ENCODE assay signal across 30 cellular contexts in the genomic region with DNA sequence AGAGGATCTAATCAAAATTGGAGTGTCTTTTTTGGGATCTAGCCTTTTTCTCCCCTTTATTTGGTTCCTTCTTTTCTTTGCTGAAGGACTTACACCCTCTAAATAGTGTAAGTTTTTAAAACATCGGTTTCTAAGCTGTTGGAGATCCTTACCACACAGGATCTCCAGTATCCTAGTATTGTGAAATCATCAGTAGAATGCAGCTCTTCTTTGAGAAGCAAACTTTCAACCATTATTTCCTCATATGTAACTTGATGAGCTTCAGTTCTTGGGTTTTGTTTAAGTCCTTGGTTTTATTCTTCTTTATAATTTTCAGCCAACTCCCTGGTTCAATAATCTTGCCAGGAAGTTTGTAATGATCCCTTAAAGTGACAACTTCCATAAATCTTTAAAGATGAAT. TPM values are rescaled to one million over a fixed set of nuclear protein-coding genes. Genes with fewer than 3 reads are reported as not detected.
DNase-seq lines count a peak whose midpoint lies in the region; ATAC-seq, FAIRE-seq and TF ChIP-seq lines count a peak whose summit lies in the region.
"Had no signal": no experiment of that assay in that cellular context is flagged by ENCODE, and none has a peak within 500 bp of the region (broad histone marks: within the 10 kb centered on the region; RNA-seq: fewer than 3 reads in every experiment).

No MANE protein-coding gene starts in this region.

- H3K27me3 Mint-ChIP-seq in GM23338 (ENCODE audit: insufficient read depth, low read depth, poor library complexity): peaks cover 8% of the 10 kb centered on the region
- H3K27me3 Mint-ChIP-seq: activated CD4-positive, alpha-beta T cell treated with anti-CD3 and anti-CD28 coated beads, Interleukin-2, amount 10 ng/mL, durations not matched to agents 24 days and 14 days; CD4-positive, CD25-positive, alpha-beta regulatory T cell had no signal

- H3K4me2 ChIP-seq in GM23338 (no peak overlapping the region), K562 (ENCODE audit: insufficient read depth, low read length) (no peak overlapping the region), mesenchymal stem cell (ENCODE audit: low read length, poor library complexity, severe bottlenecking) (no peak overlapping the region)

- H2AFZ ChIP-seq in GM23338 (no peak overlapping the region), K562 (ENCODE audit: low read depth, low read length) (no peak overlapping the region), mesenchymal stem cell (ENCODE audit: low read depth, low read length) (no peak overlapping the region)

- H4K91ac ChIP-seq in mesenchymal stem cell (ENCODE audit: low read length): no peak overlapping the region

- peaks cover 34% of the 10 kb centered on the region for H3K79me1 ChIP-seq in mesenchymal stem cell (replicated peaks; ENCODE audit: low read length, poor library complexity, severe bottlenecking)

- H2BK120ac ChIP-seq in mesenchymal stem cell (ENCODE audit: low read depth, low read length): no peak overlapping the region

- no peak overlapping the region for H3K23ac ChIP-seq in mesenchymal stem cell (ENCODE audit: low read length in 2 of 2)

- H3K36me3 Mint-ChIP-seq in GM23338 (ENCODE audit: low read depth): peaks cover 63% of the 10 kb centered on the region
- H3K36me3 Mint-ChIP-seq: CD4-positive, CD25-positive, alpha-beta regulatory T cell; stimulated activated memory B cell treated with anti-CD40 and anti-IgM and Interleukin-4, amounts not matched to agents 10 μg/mL and 1 μg/mL and 100 μg/mL, for 72 hours had no signal

- 0 out of 2 replicates have a peak, but pooled peaks cover 9% of the 10 kb centered on the region for H3F3A ChIP-seq in GM23338 (replicated peaks; ENCODE audit: low read depth)

- intact Hi-C loops in K562 (cut with micrococcal nuclease): loop anchor here (10.0 kb wide), 1 partner anchor 279 kb away; no protein-coding TSS in a partner anchor

- no peaks in the 10 kb centered on the region for H3K9me3 ChIP-seq in K562 (replicated peaks; ENCODE audit: control insufficient read depth, insufficient read depth, low read depth, low read length)
- H3K9me3 ChIP-seq in mesenchymal stem cell (ENCODE audit: control insufficient read depth, low read length): no peaks in the 10 kb centered on the region
- H3K9me3 ChIP-seq: heart left ventricle, thoracic aorta, uterus had no signal

- no peak for TF ChIP-seq EP300 in K562 (IDR thresholded peaks at IDR 0.05; ENCODE audit: low read length)

- no peak overlapping the region for H3K4me3 Mint-ChIP-seq in GM23338
- H3K4me3 Mint-ChIP-seq: activated CD4-positive, alpha-beta T cell treated with anti-CD3 and anti-CD28 coated beads, Interleukin-2, amount 10 ng/mL, durations not matched to agents 24 days and 14 days; activated naive CD4-positive, alpha-beta T cell treated with anti-CD3 and anti-CD28 coated beads for 36 hours; activated T-cell treated with anti-CD3 and anti-CD28 coated beads, Interleukin-2, amount 50 U/mL, for 72 hours; CD4-positive, CD25-positive, alpha-beta regulatory T cell; stimulated activated memory B cell treated with anti-CD40 and anti-IgM and Interleukin-4, amounts not matched to agents 10 μg/mL and 1 μg/mL and 100 μg/mL, for 72 hours had no signal

- in situ Hi-C loops in K562 (cut with MboI): no loop called here

- H3K9ac ChIP-seq in K562 (ENCODE audit: insufficient read depth in 1 of 2, low read depth in 2 of 2, low read length in 2 of 2): no peak overlapping the region
- H3K9ac ChIP-seq in mesenchymal stem cell (ENCODE audit: low read length): peak overlapping the region; percentile 37

- peaks cover 29% of the 10 kb centered on the region for H3K4me1 Mint-ChIP-seq in GM23338
- H3K4me1 Mint-ChIP-seq: activated CD4-positive, alpha-beta T cell treated with anti-CD3 and anti-CD28 coated beads, Interleukin-2, amount 10 ng/mL, durations not matched to agents 24 days and 14 days; CD4-positive, CD25-positive, alpha-beta regulatory T cell; stimulated activated memory B cell treated with anti-CD40 and anti-IgM and Interleukin-4, amounts not matched to agents 10 μg/mL and 1 μg/mL and 100 μg/mL, for 72 hours had no signal

- DNase-seq in AG08396 (ENCODE audit: low spot score) (peak; percentile 11), GM23338 (ENCODE audit: low spot score) (no peak), K562 (ENCODE audit: extremely low read depth in 1 of 4, low spot score in 3 of 4) (no peak), mesenchymal stem cell (peak; percentile 9), caudate nucleus (lab: John Stamatoyannopoulos, UW) (no peak), NCI-H2227 treated with DMSO at 0.1 percent for 48 hours (lab: John Stamatoyannopoulos, UW) (no peak)
- DNase-seq: activated CD4-positive, alpha-beta T cell treated with anti-CD3 and anti-CD28 coated beads, Interleukin-2, amount 10 ng/mL, durations not matched to agents 24 days and 14 days; activated naive CD4-positive, alpha-beta T cell treated with anti-CD3 and anti-CD28 coated beads for 36 hours; activated T-cell treated with anti-CD3 and anti-CD28 coated beads, Interleukin-2, amount 50 U/mL, for 72 hours; amygdala; CD4-positive, CD25-positive, alpha-beta regulatory T cell; dermis blood vessel endothelial cell; heart left ventricle; KBM-7; NCI-H187; NCI-H2171 treated with DMSO at 0.1 percent for 48 hours; NCI-H526 treated with DMSO at 0.1 percent for 48 hours; nucleus accumbens; RPMI8226; stimulated activated CD4-positive, alpha-beta T cell treated with anti-CD3 and anti-CD28 coated beads, Interleukin-4, amount 100 ng/mL, for 1 hour; uterus had no signal

- peaks cover 26% of the 10 kb centered on the region for H3K36me3 ChIP-seq in GM23338 (ENCODE audit: insufficient read depth)
- peaks cover 20% of the 10 kb centered on the region; the same call in 2 of the 3 replicates for H3K36me3 ChIP-seq in K562 (ENCODE audit: control insufficient read depth, insufficient read depth, low read length)
- H3K36me3 ChIP-seq in mesenchymal stem cell (ENCODE audit: control insufficient read depth in 1 of 2, insufficient read depth in 2 of 2, low read depth in 1 of 2, low read length in 2 of 2): peaks cover 46 to 93% of the 10 kb centered on the region in 2 experiments
- H3K36me3 ChIP-seq: thoracic aorta, uterus had no signal

- H4K20me1 ChIP-seq in GM23338 (replicated peaks; ENCODE audit: insufficient read depth) (peaks cover 5% of the 10 kb centered on the region), K562 (replicated peaks; ENCODE audit: control insufficient read depth, insufficient read depth, low read length) (no peaks in the 10 kb centered on the region)

- peaks cover 18% of the 10 kb centered on the region for H3K4me1 ChIP-seq in GM23338 (ENCODE audit: insufficient read depth)
- no peaks in the 10 kb centered on the region for H3K4me1 ChIP-seq in K562 (replicated peaks in 1 of 2; ENCODE audit: control insufficient read depth in 2 of 2, insufficient read depth in 2 of 2, low read length in 2 of 2)
- no peaks in the 10 kb centered on the region for H3K4me1 ChIP-seq in mesenchymal stem cell (ENCODE audit: control insufficient read depth, insufficient read depth, low read depth, low read length)
- H3K4me1 ChIP-seq: heart left ventricle, uterus had no signal

- BruUV-seq in K562 (replicated peaks; lab: Mats Ljungman, UMichigan): no TSS peak

- TF ChIP-seq RAD21 in K562 (CRISPR knock-in tag; conservative IDR thresholded peaks at IDR 0.05 in 1 of 2, IDR thresholded peaks at IDR 0.05 in 1 of 2): no peak

- no peak overlapping the region for H3K4me3 ChIP-seq in GM23338
- H3K4me3 ChIP-seq in K562: no peak overlapping the region
- H3K4me3 ChIP-seq in mesenchymal stem cell (ENCODE audit: insufficient read depth in 1 of 2, low read depth in 1 of 2, low read length in 2 of 2): no peak overlapping the region
- H3K4me3 ChIP-seq: heart left ventricle, SK-N-MC, thoracic aorta, uterus had no signal

- H2AK5ac ChIP-seq in mesenchymal stem cell (ENCODE audit: low read length, severe bottlenecking): no peak overlapping the region

- no peak overlapping the region for H2BK5ac ChIP-seq in mesenchymal stem cell (ENCODE audit: low read depth, low read length, poor library complexity, severe bottlenecking)

- H3K79me2 ChIP-seq in GM23338 (replicated peaks; ENCODE audit: insufficient read depth) (0 out of 2 replicates have a peak, but pooled peaks cover 13% of the 10 kb centered on the region), K562 (ENCODE audit: control insufficient read depth, insufficient read depth, low read length) (no peaks in the 10 kb centered on the region)

- FAIRE-seq in K562 (lab: Jason Lieb, UNC): peak; percentile 55
- FAIRE-seq: GM12892 had no signal

- no peak overlapping the region for H3K4ac ChIP-seq in mesenchymal stem cell (ENCODE audit: low read depth in 1 of 2, low read length in 2 of 2)

- H3K9me1 ChIP-seq in K562 (ENCODE audit: control insufficient read depth, insufficient read depth, low read length): no peaks in the 10 kb centered on the region

- POLR2A ChIA-PET in K562 (lab: Yijun Ruan, JAX): interaction anchor here (1.1 to 2.1 kb wide), 2 partner anchors 10 to 14 kb away, joined by 4 read pairs; no protein-coding TSS in a partner anchor

- no peak overlapping the region for H4K8ac ChIP-seq in mesenchymal stem cell (ENCODE audit: low read length)

- ATAC-seq in GM23338 (no peak), K562 (no peak), HG03280 (IDR thresholded peaks at IDR 0.05; ENCODE audit: unreplicated experiment) (no peak), HG03045 (IDR thresholded peaks at IDR 0.05; ENCODE audit: unreplicated experiment) (no peak)
- ATAC-seq: activated T-cell treated with anti-CD3 and anti-CD28 coated beads, Interleukin-2, amount 50 U/mL, for 72 hours; heart left ventricle; stimulated activated memory B cell treated with anti-CD40 and anti-IgM and Interleukin-4, amounts not matched to agents 10 μg/mL and 1 μg/mL and 100 μg/mL, for 72 hours had no signal

- H3K27ac Mint-ChIP-seq in GM23338: no peak overlapping the region
- H3K27ac Mint-ChIP-seq: activated CD4-positive, alpha-beta T cell treated with anti-CD3 and anti-CD28 coated beads, Interleukin-2, amount 10 ng/mL, durations not matched to agents 24 days and 14 days; activated naive CD4-positive, alpha-beta T cell treated with anti-CD3 and anti-CD28 coated beads for 36 hours; activated T-cell treated with anti-CD3 and anti-CD28 coated beads, Interleukin-2, amount 50 U/mL, for 72 hours; CD4-positive, CD25-positive, alpha-beta regulatory T cell; stimulated activated memory B cell treated with anti-CD40 and anti-IgM and Interleukin-4, amounts not matched to agents 10 μg/mL and 1 μg/mL and 100 μg/mL, for 72 hours had no signal

- no peak overlapping the region for H3K14ac ChIP-seq in mesenchymal stem cell (ENCODE audit: low read length in 2 of 2)

- H3K9me2 ChIP-seq in GM23338 (ENCODE audit: insufficient read depth): no peaks in the 10 kb centered on the region

- peak overlapping the region; percentile 64; the same call in 1 of the 2 replicates for H3K27ac ChIP-seq in GM23338 (ENCODE audit: low read depth)
- no peak overlapping the region for H3K27ac ChIP-seq in K562 (ENCODE audit: extremely low read depth, low read depth, low read length)
- H3K27ac ChIP-seq in mesenchymal stem cell (ENCODE audit: low read length, poor library complexity, severe bottlenecking): no peak overlapping the region
- no peak overlapping the region for H3K27ac ChIP-seq in caudate nucleus (ENCODE audit: low read depth, low read length)
- H3K27ac ChIP-seq: heart left ventricle, SK-N-MC, thoracic aorta, uterus, VCaP had no signal

- no peak overlapping the region for H2BK12ac ChIP-seq in mesenchymal stem cell (ENCODE audit: low read length in 2 of 2)

- no peaks in the 10 kb centered on the region for H3K9me3 Mint-ChIP-seq in GM23338
- H3K9me3 Mint-ChIP-seq: activated CD4-positive, alpha-beta T cell treated with anti-CD3 and anti-CD28 coated beads, Interleukin-2, amount 10 ng/mL, durations not matched to agents 24 days and 14 days; activated naive CD4-positive, alpha-beta T cell treated with anti-CD3 and anti-CD28 coated beads for 36 hours; activated T-cell treated with anti-CD3 and anti-CD28 coated beads, Interleukin-2, amount 50 U/mL, for 72 hours; CD4-positive, CD25-positive, alpha-beta regulatory T cell; stimulated activated memory B cell treated with anti-CD40 and anti-IgM and Interleukin-4, amounts not matched to agents 10 μg/mL and 1 μg/mL and 100 μg/mL, for 72 hours had no signal

- 50% methylated on average over 1 of the region's 1 CpG for WGBS in K562 (ENCODE audit: insufficient coverage, low coverage, missing lambda C conversion rate)
- WGBS in mesenchymal stem cell: no CpG with 5 or more reads among the region's 1 CpG

- H2BK15ac ChIP-seq in mesenchymal stem cell (ENCODE audit: low read depth, poor library complexity, severe bottlenecking): no peak overlapping the region

- H3K27me3 ChIP-seq in GM23338 (ENCODE audit: insufficient read depth) (no peaks in the 10 kb centered on the region), K562 (ENCODE audit: control insufficient read depth in 2 of 2, insufficient read depth in 2 of 2, low read length in 2 of 2) (no peaks in the 10 kb centered on the region), mesenchymal stem cell (ENCODE audit: control insufficient read depth in 1 of 2, insufficient read depth in 1 of 2, low read length in 2 of 2) (no peaks in the 10 kb centered on the region)
- H3K27me3 ChIP-seq: heart left ventricle, uterus had no signal

- CTCF ChIA-PET in K562 (lab: Yijun Ruan, JAX; ENCODE audit: low intra/inter-chr PET ratio): no interaction called here

- TF ChIP-seq CTCF in GM23338 (conservative IDR thresholded peaks at IDR 0.05; ENCODE audit: low read depth in 2 of 2) (no peak), K562 (IDR thresholded peaks at IDR 0.05 in 2 of 3, conservative IDR thresholded peaks at IDR 0.05 in 1 of 3; ENCODE audit: insufficient read depth in 2 of 3, low read depth in 1 of 3, low read length in 3 of 3) (no peak)

- H3K18ac ChIP-seq in mesenchymal stem cell (ENCODE audit: low read depth in 1 of 2, low read length in 2 of 2): no peak overlapping the region

- TF ChIP-seq POLR2A in K562 (conservative IDR thresholded peaks at IDR 0.05): no peak

RNA-seq across cellular contexts. Expression of a gene that starts 35.0 kb away (rescaled TPM):
- 2.2 and 3.6 TPM in 2 replicates for total RNA-seq in GM23338 (2014; rRNA removed; shearing (Covaris generic))
- 1.1 and 2.3 TPM in 2 replicates for polyA plus RNA-seq in GM23338 (2016; fragmentation: Nextera tagmentation; extraction: Ambion mirVana)
- 0.32 and 0.53 TPM in 2 replicates for total RNA-seq in K562 (2011; cell fraction: chromatin; rRNA removed; ENCODE audit: low replicate concordance)
- 0.13 TPM in 1 of 2 replicates, not detected in the other for total RNA-seq in K562 (2011; cell fraction: nucleolus; rRNA removed)
- 0.15 and 0.23 TPM in 2 replicates for total RNA-seq in K562 (2011; cell fraction: nucleoplasm; rRNA removed)
- total RNA-seq in K562 (2014; rRNA removed): not detected in 2 replicates
- 0.07 TPM in 1 of 2 replicates, not detected in the other for total RNA-seq in K562 (2014; rRNA removed; fragmentation: Illumina TruSeq; extraction: Trizol)
- 0.04 and 0.15 TPM in 2 replicates for total RNA-seq in K562 (2015; rRNA removed; fragmentation: Illumina TruSeq; extraction: Trizol)
- total RNA-seq in K562 (2021): 0.11 and 0.27 TPM in 2 replicates
- 0.14 and 0.39 TPM in 2 replicates for polyA plus RNA-seq in K562 (2011; rRNA removed)
- 0.03 TPM in 2 replicates for polyA plus RNA-seq in K562 (2011; cell fraction: cytosol; rRNA removed)
- polyA plus RNA-seq in K562 (2011; cell fraction: nucleus; rRNA removed): 0.36 and 0.60 TPM in 2 replicates
- polyA plus RNA-seq in K562 (2012): 0.18 and 0.32 TPM in 2 replicates
- polyA plus RNA-seq in K562 (2014; fragmentation: Illumina TruSeq; extraction: Trizol): 0.15 and 0.18 TPM in 2 replicates
- polyA plus RNA-seq in K562 (2014; fragmentation: Nextera tagmentation; extraction: Ambion mirVana): under 1 TPM in 1 of 2 experiments, not detected in 1; 0.32 TPM
- 0.03 and 0.19 TPM in 2 replicates for polyA plus RNA-seq in K562 (2014; rRNA removed)
- polyA minus RNA-seq in K562 (2011; rRNA and poly(A)+ RNA removed): 0.21 TPM in 1 of 2 replicates, not detected in the other
- not detected in 2 replicates for polyA minus RNA-seq in K562 (2011; cell fraction: cytosol; rRNA and poly(A)+ RNA removed)
- 0.13 TPM in 1 of 2 replicates, not detected in the other for polyA minus RNA-seq in K562 (2011; cell fraction: nucleus; rRNA and poly(A)+ RNA removed)
- polyA plus RNA-seq in mesenchymal stem cell (2013, experiment 1 of 2): 0.03 TPM
- polyA plus RNA-seq in mesenchymal stem cell (2013, experiment 2 of 2): 0.18 TPM
- total RNA-seq: activated CD4-positive, alpha-beta T cell treated with anti-CD3 and anti-CD28 coated beads, Interleukin-2, amount 10 ng/mL, durations not matched to agents 24 days and 14 days; CD4-positive, CD25-positive, alpha-beta regulatory T cell; myocyte; T-helper 2 cell treated with Interferon-gamma antibody and Interleukin-4, amounts not matched to agents 100 ng/mL and 5 ng/mL, for 36 hours had no signal
- polyA plus RNA-seq: CD4-positive, CD25-positive, alpha-beta regulatory T cell had no signal

Comparison
In these comparisons a context has a peak if more than half of its experiments do, and no peak if none do; other contexts are left out.
1. DNase-seq: peak in AG08396 (single experiment) and mesenchymal stem cell (single experiment); none in GM23338 (single experiment), K562 (0 of 4), caudate nucleus (0 of 61) and NCI-H2227 treated with DMSO at 0.1 percent for 48 hours (single experiment).